ENCODE assay signal across 20 cellular contexts in the genomic region with DNA sequence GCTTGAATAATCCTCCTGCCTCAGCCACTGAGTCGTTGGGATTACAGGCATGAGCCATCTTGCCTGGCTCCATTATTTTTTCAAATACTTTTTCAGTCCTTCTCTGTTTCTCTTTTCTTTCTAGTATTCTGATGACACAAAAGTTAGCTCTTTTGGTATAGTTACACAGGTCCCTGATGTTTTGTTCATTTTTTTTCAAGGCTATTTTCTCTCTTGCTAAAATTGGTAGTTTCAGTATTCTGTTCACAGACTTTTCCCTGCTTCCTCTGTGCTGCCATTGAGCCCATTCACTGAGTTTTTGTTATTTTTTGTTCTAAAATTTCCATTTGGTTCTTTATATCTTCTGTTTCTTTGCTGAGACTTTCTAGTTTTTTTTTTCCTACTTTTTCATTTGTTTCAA.
DNase-seq lines count a peak whose midpoint lies in the region; ATAC-seq and TF ChIP-seq lines count a peak whose summit lies in the region.
"Had no signal": no experiment of that assay in that cellular context is flagged by ENCODE, and none has a peak within 500 bp of the region (broad histone marks: within the 10 kb centered on the region; RNA-seq: fewer than 3 reads in every experiment).

No MANE protein-coding gene starts in this region.

- H3K27ac ChIP-seq in MM.1S (ENCODE audit: low read length), result peak overlapping the region; percentile 18; the same call in 1 of the 2 replicates
- H3K27ac ChIP-seq in endodermal cell (ENCODE audit: low read depth, low read length), result no peak overlapping the region
- H3K27ac ChIP-seq in dorsolateral prefrontal cortex, result peak overlapping the region in 1 of 59 donors; percentile 9

- H3K27me3 ChIP-seq in MM.1S (replicated peaks; ENCODE audit: insufficient read depth, low read length) (no peaks in the 10 kb centered on the region), endodermal cell (ENCODE audit: control insufficient read depth, insufficient read depth, low read length, poor library complexity, severe bottlenecking) (no peaks in the 10 kb centered on the region), neuron (ENCODE audit: insufficient read depth, low read length) (no peaks in the 10 kb centered on the region), dorsolateral prefrontal cortex (no peaks in the 10 kb centered on the region)

- H3K36me3 ChIP-seq in MM.1S (replicated peaks; ENCODE audit: insufficient read depth, low read length) (0 out of 2 replicates have a peak, but pooled peaks cover 2% of the 10 kb centered on the region), endodermal cell (ENCODE audit: control insufficient read depth, insufficient read depth, low read length) (peaks cover 21% of the 10 kb centered on the region), neuron (ENCODE audit: insufficient read depth, low read length) (peaks cover 25% of the 10 kb centered on the region)

- no peaks in the 10 kb centered on the region for H4K20me1 ChIP-seq in MM.1S (ENCODE audit: insufficient read depth, low read length)

- peaks cover 15% of the 10 kb centered on the region for H3K9me3 Mint-ChIP-seq in endodermal cell

- H3K79me2 ChIP-seq in MM.1S (ENCODE audit: low read length), result no peaks in the 10 kb centered on the region

- peak overlapping the region; percentile 91 for H3K4me3 Mint-ChIP-seq in endodermal cell

- no peak overlapping the region for H3K4me3 ChIP-seq in MM.1S (ENCODE audit: low read length)
- H3K4me3 ChIP-seq in endodermal cell (ENCODE audit: low read length), result peak overlapping the region; percentile 83
- peak overlapping the region; percentile 69 for H3K4me3 ChIP-seq in neuron (ENCODE audit: low read length)
- no peak overlapping the region for H3K4me3 ChIP-seq in dorsolateral prefrontal cortex
- H3K4me3 ChIP-seq: lung had no signal

- H3F3A ChIP-seq in MM.1S (ENCODE audit: insufficient read depth, low read length), result no peaks in the 10 kb centered on the region

- no peaks in the 10 kb centered on the region for H3K9me2 ChIP-seq in MM.1S (replicated peaks; ENCODE audit: insufficient read depth, low read length)

- intact Hi-C loops in dorsolateral prefrontal cortex (cut with DNase I), result no loop called here

- TF ChIP-seq CTCF in GM20000 (IDR thresholded peaks at IDR 0.05; ENCODE audit: extremely low read depth, missing control alignments), result no peak
- no peak for TF ChIP-seq CTCF in MM.1S (IDR thresholded peaks at IDR 0.05; ENCODE audit: low read length)
- no peak for TF ChIP-seq CTCF in endodermal cell (conservative IDR thresholded peaks at IDR 0.05)
- TF ChIP-seq CTCF in dorsolateral prefrontal cortex (IDR thresholded peaks at IDR 0.05 in 54 of 56, conservative IDR thresholded peaks at IDR 0.05 in 2 of 56; ENCODE audit: low read depth in 1 of 56, partially characterized antibody in 56 of 56), result no peak

- DNase-seq in GM20000 (ENCODE audit: low spot score) (peak; percentile 14), MM.1S (peak; percentile 23), endodermal cell (no peak), dorsolateral prefrontal cortex (no peak)
- DNase-seq: activated CD4-positive, alpha-beta T cell treated with anti-CD3 and anti-CD28 coated beads for 1 hour; activated effector memory CD4-positive, alpha-beta T cell treated with anti-CD3 and anti-CD28 coated beads, Interleukin-2, amount 50 U/mL, for 16 hours; AML-193; caudate nucleus; effector CD4-positive, alpha-beta T cell; EL; MV-4-11; NCI-H187; NCI-H226; RPMI8226; stimulated activated CD4-positive, alpha-beta T cell treated with anti-CD3 and anti-CD28 coated beads, Interleukin-2, amount 100 ng/mL, for 24 hours had no signal

- H3K27ac Mint-ChIP-seq in endodermal cell, result peak overlapping the region; percentile 68

- H3K9ac ChIP-seq in MM.1S (ENCODE audit: low read length) (no peak overlapping the region), endodermal cell (ENCODE audit: extremely low read depth, low read length, poor library complexity, severe bottlenecking) (no peak overlapping the region)

- ATAC-seq in HG03521 (IDR thresholded peaks at IDR 0.05; ENCODE audit: unreplicated experiment) (no peak), GM19467 (IDR thresholded peaks at IDR 0.05; ENCODE audit: unreplicated experiment) (no peak), GM18520 (IDR thresholded peaks at IDR 0.05; ENCODE audit: unreplicated experiment) (no peak)

- H3K9me3 ChIP-seq in MM.1S (replicated peaks; ENCODE audit: insufficient read depth, low read length) (no peaks in the 10 kb centered on the region), endodermal cell (ENCODE audit: control insufficient read depth, low read length) (no peaks in the 10 kb centered on the region), neuron (ENCODE audit: low read length) (no peaks in the 10 kb centered on the region)

- peak overlapping the region; percentile 25 for H3K4me2 ChIP-seq in MM.1S (ENCODE audit: low read depth, low read length)

- peaks cover 16% of the 10 kb centered on the region for H3K4me1 Mint-ChIP-seq in endodermal cell

- H3K27me3 Mint-ChIP-seq in endodermal cell (ENCODE audit: insufficient read depth), result peaks cover 3% of the 10 kb centered on the region

- H3K4me1 ChIP-seq in MM.1S (ENCODE audit: low read length) (peaks cover 17% of the 10 kb centered on the region), endodermal cell (ENCODE audit: control insufficient read depth, insufficient read depth, low read length) (no peaks in the 10 kb centered on the region), neuron (ENCODE audit: insufficient read depth, low read length) (peaks cover 13% of the 10 kb centered on the region)

- WGBS in endodermal cell (ENCODE audit: insufficient coverage in 1 of 2, insufficient read length in 1 of 2), 2 experiments, result 33 to 57% methylated on average over 1 of the region's 1 CpG

- H2AFZ ChIP-seq in MM.1S (ENCODE audit: low read length), result no peak overlapping the region
- H2AFZ ChIP-seq in neuron (ENCODE audit: low read depth, low read length), result no peak overlapping the region

- H3K36me3 Mint-ChIP-seq in endodermal cell (ENCODE audit: low read depth), result peaks cover 18% of the 10 kb centered on the region

Comparison
In these comparisons a context has a peak if more than half of its experiments do, and no peak if none do; other contexts are left out.
1. DNase-seq: peak in GM20000 (single experiment) and MM.1S (single experiment); none in endodermal cell (single experiment) and dorsolateral prefrontal cortex (0 of 10).
2. H3K4me3 ChIP-seq: peak in endodermal cell (single experiment) and neuron (single experiment); none in MM.1S (single experiment) and dorsolateral prefrontal cortex (0 of 59).